In the genomic region with DNA sequence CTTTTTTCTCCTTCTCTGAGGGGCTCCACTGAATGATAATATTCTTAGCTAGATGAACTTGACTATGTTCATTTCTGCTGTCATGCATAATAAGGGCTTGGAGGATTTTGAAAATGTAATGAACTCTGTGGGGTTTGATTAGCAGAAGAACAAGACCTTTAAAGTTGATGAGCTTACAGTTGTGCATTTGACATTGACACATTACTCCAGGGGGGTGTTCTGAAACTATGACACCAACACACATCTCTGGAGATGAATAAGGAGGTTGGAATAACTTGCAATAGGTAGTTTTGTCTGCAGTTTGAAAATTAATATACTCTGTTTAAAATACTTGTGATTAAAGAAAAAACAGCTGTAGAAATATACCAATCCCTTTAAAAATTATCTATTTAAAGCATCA, we compare ENCODE assay signal across 21 cellular contexts.
DNase-seq lines count a peak whose midpoint lies in the region; ATAC-seq, FAIRE-seq and TF ChIP-seq lines count a peak whose summit lies in the region.
"Had no signal": no experiment of that assay in that cellular context is flagged by ENCODE, and none has a peak within 500 bp of the region (broad histone marks: within the 10 kb centered on the region; RNA-seq: fewer than 3 reads in every experiment).

No MANE protein-coding gene starts in this region.

- no peaks in the 10 kb centered on the region for H3K9me3 Mint-ChIP-seq in activated T-helper 17 cell treated with anti-CD3 and anti-CD28 coated beads, Interleukin-2, amount 50 U/mL, for 72 hours
- H3K9me3 Mint-ChIP-seq in mesothelial cell of epicardium: no peaks in the 10 kb centered on the region
- H3K9me3 Mint-ChIP-seq: CD4-positive, alpha-beta memory T cell; CD8-positive, alpha-beta memory T cell had no signal

- no peaks in the 10 kb centered on the region for H3K27me3 Mint-ChIP-seq in activated T-helper 17 cell treated with anti-CD3 and anti-CD28 coated beads, Interleukin-2, amount 50 U/mL, for 72 hours
- no peaks in the 10 kb centered on the region for H3K27me3 Mint-ChIP-seq in mesothelial cell of epicardium (ENCODE audit: low read depth)
- H3K27me3 Mint-ChIP-seq: CD4-positive, alpha-beta memory T cell; CD8-positive, alpha-beta memory T cell had no signal

- H3K4me3 Mint-ChIP-seq in activated T-helper 17 cell treated with anti-CD3 and anti-CD28 coated beads, Interleukin-2, amount 50 U/mL, for 72 hours: no peak overlapping the region
- H3K4me3 Mint-ChIP-seq in mesothelial cell of epicardium: no peak overlapping the region
- H3K4me3 Mint-ChIP-seq: CD14-positive monocyte; CD4-positive, alpha-beta memory T cell; CD4-positive, CD25-positive, alpha-beta regulatory T cell; CD8-positive, alpha-beta memory T cell had no signal

- peaks cover 13% of the 10 kb centered on the region for H3K4me1 Mint-ChIP-seq in activated T-helper 17 cell treated with anti-CD3 and anti-CD28 coated beads, Interleukin-2, amount 50 U/mL, for 72 hours
- peaks cover 71% of the 10 kb centered on the region for H3K4me1 Mint-ChIP-seq in mesothelial cell of epicardium
- H3K4me1 Mint-ChIP-seq: CD14-positive monocyte had no signal

- FAIRE-seq in D721Med (lab: Jason Lieb, UNC): peak; percentile 21
- FAIRE-seq: A204.1, G401.6, GM12891 had no signal

- TF ChIP-seq CTCF in D721Med (IDR thresholded peaks at IDR 0.05; ENCODE audit: insufficient read depth, missing control alignments) (no peak), mesothelial cell of epicardium (IDR thresholded peaks at IDR 0.05; ENCODE audit: unreplicated experiment) (no peak)

- peaks cover 4% of the 10 kb centered on the region for H3K36me3 Mint-ChIP-seq in activated T-helper 17 cell treated with anti-CD3 and anti-CD28 coated beads, Interleukin-2, amount 50 U/mL, for 72 hours (ENCODE audit: low read depth)
- H3K36me3 Mint-ChIP-seq in mesothelial cell of epicardium: peaks cover 2% of the 10 kb centered on the region
- H3K36me3 Mint-ChIP-seq: CD14-positive monocyte; CD4-positive, CD25-positive, alpha-beta regulatory T cell had no signal

- no peak overlapping the region for H3K27ac Mint-ChIP-seq in activated T-helper 17 cell treated with anti-CD3 and anti-CD28 coated beads, Interleukin-2, amount 50 U/mL, for 72 hours
- H3K27ac Mint-ChIP-seq in mesothelial cell of epicardium: peak overlapping the region; percentile 86
- H3K27ac Mint-ChIP-seq: CD14-positive monocyte; CD4-positive, alpha-beta memory T cell; CD4-positive, CD25-positive, alpha-beta regulatory T cell had no signal

- no peak for DNase-seq in D721Med (ENCODE audit: insufficient read length, low spot score)
- no peak for DNase-seq in mesothelial cell of epicardium (ENCODE audit: low spot score in 2 of 2, unreplicated experiment in 2 of 2)
- peak; percentile 64 for DNase-seq in putamen (ENCODE audit: low spot score)
- no peak for DNase-seq in dedifferentiated amniotic fluid mesenchymal stem cell (ENCODE audit: extremely low spot score)
- DNase-seq in activated naive CD4-positive, alpha-beta T cell treated with anti-CD3 and anti-CD28 coated beads, Interleukin-2, amount 50 U/mL, for 16 hours: no peak
- DNase-seq in GM19238 (ENCODE audit: insufficient read length, low spot score): no peak
- DNase-seq: 8988T; ACHN; BE2C; C1 segment of cervical spinal cord; CD4-positive, alpha-beta memory T cell; CD4-positive, CD25-positive, alpha-beta regulatory T cell; CD8-positive, alpha-beta memory T cell; COR-L47; DMS79 treated with DMSO at 0.1 percent for 48 hours; GF-D8 had no signal

- ATAC-seq in activated T-helper 17 cell treated with anti-CD3 and anti-CD28 coated beads, Interleukin-2, amount 50 U/mL, for 72 hours (replicated peaks): peak; percentile 55
